ENCODE assay signal across 13 cellular contexts in genomic region chr6:163529605-163530004, GRCh38.
A peak's percentile ranks its signal among the peaks of the same experiment; 100 is the strongest.
DNase-seq lines count a peak whose midpoint lies in the region; ATAC-seq and TF ChIP-seq lines count a peak whose summit lies in the region.
"Had no signal": no experiment of that assay in that cellular context is flagged by ENCODE, and none has a peak within 500 bp of the region (broad histone marks: within the 10 kb centered on the region; RNA-seq: fewer than 3 reads in every experiment).

No MANE protein-coding gene starts in this region.

- H3K4ac ChIP-seq in IMR-90 (ENCODE audit: low read depth, low read length) = peak overlapping the region; percentile 24; the same call in 1 of the 2 replicates

- POLR2A ChIA-PET in IMR-90 (lab: Charles Lee; ENCODE audit: unreplicated experiment) = no interaction called here
- POLR2A ChIA-PET in HEK293T (lab: Yijun Ruan, JAX) = no interaction called here

- H3K9me3 ChIP-seq in IMR-90 (ENCODE audit: control insufficient read depth, insufficient read depth, low read length) = no peaks in the 10 kb centered on the region
- H3K9me3 ChIP-seq: ascending aorta, BLaER1, uterus had no signal

- no peak overlapping the region for H3K27ac Mint-ChIP-seq in T-helper 2 cell treated with Interferon-gamma antibody and Interleukin-4, amounts not matched to agents 5 μg/mL and 100 μg/mL, for 36 hours
- no peak overlapping the region for H3K27ac Mint-ChIP-seq in activated T-cell treated with anti-CD3 and anti-CD28 coated beads, Interleukin-2, amount 50 U/mL, for 24 hours

- peak overlapping the region; percentile 50 for H2BK5ac ChIP-seq in IMR-90 (ENCODE audit: low read depth, low read length, poor library complexity, severe bottlenecking)

- H3K36me3 ChIP-seq in IMR-90 (ENCODE audit: control insufficient read depth, insufficient read depth, low read length) = no peaks in the 10 kb centered on the region
- H3K36me3 ChIP-seq: ascending aorta, uterus had no signal

- TF ChIP-seq POLR2A in IMR-90 (IDR thresholded peaks at IDR 0.05; ENCODE audit: low read depth, low read length) = no peak

- intact Hi-C loops in IMR-90 (cut with micrococcal nuclease) = loop anchor here (5.0 kb wide), 3 partner anchors 37 to 112 kb away; no protein-coding TSS in a partner anchor

- H3K4me3 Mint-ChIP-seq in T-helper 2 cell treated with Interferon-gamma antibody and Interleukin-4, amounts not matched to agents 5 μg/mL and 100 μg/mL, for 36 hours = no peak overlapping the region
- no peak overlapping the region for H3K4me3 Mint-ChIP-seq in activated T-cell treated with anti-CD3 and anti-CD28 coated beads, Interleukin-2, amount 50 U/mL, for 24 hours

- peaks cover 15% of the 10 kb centered on the region for H3K9me1 ChIP-seq in IMR-90 (ENCODE audit: insufficient read depth, low read length)

- no peaks in the 10 kb centered on the region for H3K27me3 ChIP-seq in IMR-90 (ENCODE audit: control insufficient read depth, insufficient read depth, low read length)
- H3K27me3 ChIP-seq: ascending aorta, BLaER1, uterus had no signal

- TF ChIP-seq RAD21 in IMR-90 (IDR thresholded peaks at IDR 0.05; ENCODE audit: low read length) = no peak

- H3K36me3 Mint-ChIP-seq in T-helper 2 cell treated with Interferon-gamma antibody and Interleukin-4, amounts not matched to agents 5 μg/mL and 100 μg/mL, for 36 hours (ENCODE audit: low read depth) = no peaks in the 10 kb centered on the region
- H3K36me3 Mint-ChIP-seq in activated T-cell treated with anti-CD3 and anti-CD28 coated beads, Interleukin-2, amount 50 U/mL, for 24 hours (ENCODE audit: low read depth) = peaks cover 7% of the 10 kb centered on the region

- no peak overlapping the region for H2BK15ac ChIP-seq in IMR-90 (ENCODE audit: low read depth, low read length)

- H3K9ac ChIP-seq in IMR-90 (ENCODE audit: low read depth, low read length) = no peak overlapping the region
- H3K9ac ChIP-seq: BLaER1 had no signal

- no CpG with 5 or more reads among the region's 3 CpGs for WGBS in IMR-90 (ENCODE audit: extremely low coverage in 2 of 2, insufficient read length in 1 of 2), 2 experiments

- peak; percentile 86 for DNase-seq in ACHN
- peak; percentile 92 for DNase-seq in IMR-90
- DNase-seq in dedifferentiated amniotic fluid mesenchymal stem cell (ENCODE audit: extremely low spot score) = peak; percentile 87
- DNase-seq in left lobe of liver (ENCODE audit: low spot score) = no peak
- DNase-seq in T-helper 2 cell treated with Interferon-gamma antibody and Interleukin-4, amounts not matched to agents 5 μg/mL and 100 μg/mL, for 36 hours (ENCODE audit: low spot score) = no peak
- no peak for DNase-seq in HEK293T (ENCODE audit: extremely low spot score)
- no peak for DNase-seq in GM10266 (ENCODE audit: extremely low spot score)
- no peak for DNase-seq in activated T-cell treated with anti-CD3 and anti-CD28 coated beads, Interleukin-2, amount 50 U/mL, for 24 hours
- DNase-seq: NCI-H774, T-helper 2 cell, uterus had no signal

- H3K9me3 Mint-ChIP-seq in T-helper 2 cell treated with Interferon-gamma antibody and Interleukin-4, amounts not matched to agents 5 μg/mL and 100 μg/mL, for 36 hours = no peaks in the 10 kb centered on the region
- H3K9me3 Mint-ChIP-seq in activated T-cell treated with anti-CD3 and anti-CD28 coated beads, Interleukin-2, amount 50 U/mL, for 24 hours = no peaks in the 10 kb centered on the region

- H3K27me3 Mint-ChIP-seq in T-helper 2 cell treated with Interferon-gamma antibody and Interleukin-4, amounts not matched to agents 5 μg/mL and 100 μg/mL, for 36 hours (ENCODE audit: low read depth) = no peaks in the 10 kb centered on the region
- H3K27me3 Mint-ChIP-seq in activated T-cell treated with anti-CD3 and anti-CD28 coated beads, Interleukin-2, amount 50 U/mL, for 24 hours = no peaks in the 10 kb centered on the region

- peak overlapping the region; percentile 47; the same call in 1 of the 2 replicates for H3K4me2 ChIP-seq in IMR-90 (ENCODE audit: low read depth, low read length)
- H3K4me2 ChIP-seq: BLaER1 had no signal

- H4K91ac ChIP-seq in IMR-90 (ENCODE audit: insufficient read depth, low read depth, low read length) = no peak overlapping the region

- H3K27ac ChIP-seq in IMR-90 (ENCODE audit: insufficient read depth, low read length) = no peak overlapping the region
- H3K27ac ChIP-seq: ascending aorta, BLaER1, uterus had no signal

- H3K23ac ChIP-seq in IMR-90 (ENCODE audit: low read depth, low read length) = peak overlapping the region; percentile 47; the same call in 1 of the 2 replicates

- CTCF ChIA-PET in IMR-90 (lab: Yijun Ruan, JAX) (interaction anchor here (0.6 to 1.3 kb wide), 3 partner anchors 9 to 182 kb away, joined by 3 to 4 read pairs (median 3); no protein-coding TSS in a partner anchor), HEK293T (lab: Yijun Ruan, JAX) (interaction anchor here (0.8 to 0.9 kb wide), 2 partner anchors 13 to 25 kb away, joined by 3 read pairs; no protein-coding TSS in a partner anchor)

- BruUV-seq in IMR-90 (replicated peaks; lab: Mats Ljungman, UMichigan) = no TSS peak

- no peak overlapping the region for H2AFZ ChIP-seq in IMR-90 (replicated peaks; ENCODE audit: low read length, poor library complexity)

- TF ChIP-seq CTCF in IMR-90 (conservative IDR thresholded peaks at IDR 0.05; ENCODE audit: low read depth, low read length) = no peak
- no peak for TF ChIP-seq CTCF in GM10266 (IDR thresholded peaks at IDR 0.05; ENCODE audit: control insufficient read depth, insufficient read depth, low read depth, missing control alignments)

- H2BK20ac ChIP-seq in IMR-90 (ENCODE audit: low read depth, low read length) = no peak overlapping the region

- no peak overlapping the region for H3K56ac ChIP-seq in IMR-90 (ENCODE audit: extremely low read depth, insufficient read depth, low read length)

- no peak overlapping the region for H2AK5ac ChIP-seq in IMR-90 (ENCODE audit: low read depth, low read length)

- no peak overlapping the region for H3K14ac ChIP-seq in IMR-90 (replicated peaks; ENCODE audit: low read depth, low read length)

- H4K20me1 ChIP-seq in IMR-90 (ENCODE audit: insufficient read depth, low read length) = peaks cover 59% of the 10 kb centered on the region; the same call in 1 of the 2 replicates

- peaks cover 10 to 47% of the 10 kb centered on the region in 2 experiments for H3K79me1 ChIP-seq in IMR-90 (ENCODE audit: low read depth in 1 of 2, low read length in 2 of 2)

- 0 out of 4 replicates have a peak overlapping the region, but pooled peaks of 1 of the 2 experiments have one; percentile 16 for H4K8ac ChIP-seq in IMR-90 (ENCODE audit: low read depth in 2 of 2, low read length in 2 of 2)

- no peak overlapping the region for H2AK9ac ChIP-seq in IMR-90 (replicated peaks; ENCODE audit: low read depth, low read length, poor library complexity)

- H3K4me1 ChIP-seq in IMR-90 (ENCODE audit: control insufficient read depth, insufficient read depth, low read length) = peaks cover 18% of the 10 kb centered on the region

- no peak overlapping the region for H3K4me3 ChIP-seq in IMR-90 (ENCODE audit: insufficient read depth, low read depth, low read length)
- H3K4me3 ChIP-seq: BLaER1, uterus had no signal

- dilution Hi-C loops in IMR-90 (cut with HindIII; ENCODE audit: low sequenced_read_pairs, unreplicated experiment) = no loop called here

- no peak overlapping the region for H3K18ac ChIP-seq in IMR-90 (ENCODE audit: low read depth, low read length)

- in situ Hi-C loops in ACHN (cut with HindIII; ENCODE audit: low pct_ligation_motif_present, low pct_unique_long_range_greater_than_20kb, low sequenced_read_pairs) (no loop called here), IMR-90 (cut with MboI; ENCODE audit: low sequenced_read_pairs) (no loop called here)

- no peak overlapping the region for H4K5ac ChIP-seq in IMR-90 (ENCODE audit: low read depth, low read length)

- peak; percentile 74 for ATAC-seq in IMR-90 (ENCODE audit: low read depth)
- ATAC-seq in left lobe of liver = peak; percentile 24

- peaks cover 3% of the 10 kb centered on the region for H3K4me1 Mint-ChIP-seq in T-helper 2 cell treated with Interferon-gamma antibody and Interleukin-4, amounts not matched to agents 5 μg/mL and 100 μg/mL, for 36 hours (ENCODE audit: low read depth)
- peaks cover 56% of the 10 kb centered on the region for H3K4me1 Mint-ChIP-seq in activated T-cell treated with anti-CD3 and anti-CD28 coated beads, Interleukin-2, amount 50 U/mL, for 24 hours (ENCODE audit: low read depth)

- H2BK120ac ChIP-seq in IMR-90 (ENCODE audit: low read depth, low read length) = peak overlapping the region; percentile 7; the same call in 1 of the 2 replicates

TF ChIP-seq in IMR-90, 13 proteins besides CTCF, POLR2A, EP300 and RAD21 (continues in another document):
- TF ChIP-seq BHLHE40 (IDR thresholded peaks at IDR 0.05; ENCODE audit: low read depth, low read length) (peak; percentile 72), FOS (IDR thresholded peaks at IDR 0.05; ENCODE audit: low read depth, low read length) (peak; percentile 69), NFE2L2 (IDR thresholded peaks at IDR 0.05; ENCODE audit: low read depth, low read length) (no peak), USF2 (IDR thresholded peaks at IDR 0.05; ENCODE audit: low read depth, low read length) (no peak), RCOR1 (IDR thresholded peaks at IDR 0.05; ENCODE audit: insufficient replicate concordance, low read length) (no peak), MAFK (IDR thresholded peaks at IDR 0.05; ENCODE audit: low read depth, low read length) (peak; percentile 36)

TF ChIP-seq in HEK293T, 16 proteins besides CTCF, POLR2A, EP300 and RAD21:
- no peak for TF ChIP-seq SUZ12 (IDR thresholded peaks at IDR 0.05)
- TF ChIP-seq FOXK2 (IDR thresholded peaks at IDR 0.05) = no peak
- TF ChIP-seq SP1 (IDR thresholded peaks at IDR 0.05) = no peak
- TF ChIP-seq ZNF384 (IDR thresholded peaks at IDR 0.05) = no peak
- no peak for TF ChIP-seq NFRKB (IDR thresholded peaks at IDR 0.05)
- no peak for TF ChIP-seq FOXA1 (IDR thresholded peaks at IDR 0.05)
- TF ChIP-seq CTBP1 (IDR thresholded peaks at IDR 0.05; ENCODE audit: borderline replicate concordance) = no peak
- no peak for TF ChIP-seq BHLHE40 (IDR thresholded peaks at IDR 0.05; ENCODE audit: borderline replicate concordance)
- no peak for TF ChIP-seq HDGF (IDR thresholded peaks at IDR 0.05; ENCODE audit: borderline replicate concordance)
- TF ChIP-seq ARNT (IDR thresholded peaks at IDR 0.05) = no peak
- no peak for TF ChIP-seq ELF4 (IDR thresholded peaks at IDR 0.05)
- no peak for TF ChIP-seq L3MBTL2 (conservative IDR thresholded peaks at IDR 0.05)
TF ChIP-seq in HEK293T: peak in this region for 0.

Comparison
In these comparisons a context has a peak if more than half of its experiments do, and no peak if none do; other contexts are left out.
1. DNase-seq: peak in ACHN (single experiment), IMR-90 (single experiment) and dedifferentiated amniotic fluid mesenchymal stem cell (single experiment); none in left lobe of liver (single experiment), T-helper 2 cell treated with Interferon-gamma antibody and Interleukin-4, amounts not matched to agents 5 μg/mL and 100 μg/mL, for 36 hours (single experiment), HEK293T (single experiment), GM10266 (single experiment) and activated T-cell treated with anti-CD3 and anti-CD28 coated beads, Interleukin-2, amount 50 U/mL, for 24 hours (single experiment).